12 cellular contexts compared by ENCODE assay signal in the genomic region with DNA sequence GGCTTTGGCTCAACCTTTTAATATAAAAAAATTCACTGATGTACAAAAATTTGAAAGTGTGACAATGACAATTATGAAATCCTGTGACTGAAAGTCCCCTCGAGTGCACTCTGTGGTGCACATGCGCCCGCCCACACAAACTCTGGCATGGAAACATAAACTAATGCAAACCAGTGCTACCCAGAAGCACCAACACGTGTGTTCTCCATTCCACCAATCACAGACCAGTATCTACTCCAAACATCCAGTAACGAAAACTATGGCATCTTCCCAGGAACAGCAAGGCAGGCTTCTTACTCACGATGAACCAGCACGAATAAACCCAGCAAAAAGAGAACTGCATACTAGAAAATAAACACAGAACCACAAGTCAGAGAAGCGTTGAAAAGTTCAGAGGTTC. TPM values are rescaled to one million over a fixed set of nuclear protein-coding genes. Genes with fewer than 3 reads are reported as not detected.
DNase-seq lines count a peak whose midpoint lies in the region; ATAC-seq and TF ChIP-seq lines count a peak whose summit lies in the region.
"Had no signal": no experiment of that assay in that cellular context is flagged by ENCODE, and none has a peak within 500 bp of the region (broad histone marks: within the 10 kb centered on the region; RNA-seq: fewer than 3 reads in every experiment).

No MANE protein-coding gene starts in this region.

- no peaks in the 10 kb centered on the region for H3K27me3 ChIP-seq in stomach

- peaks cover 2% of the 10 kb centered on the region for H3K4me1 Mint-ChIP-seq in activated naive CD4-positive, alpha-beta T cell treated with anti-CD3 and anti-CD28 coated beads, Interleukin-2, amount 10 ng/mL, durations not matched to agents 7 days and 5 days

- no peak for TF ChIP-seq EP300 in stomach (IDR thresholded peaks at IDR 0.05)

- TF ChIP-seq CTCF in GM10266 (IDR thresholded peaks at IDR 0.05; ENCODE audit: control insufficient read depth, insufficient read depth, low read depth, missing control alignments) (no peak), stomach (IDR thresholded peaks at IDR 0.05) (no peak)

- no peaks in the 10 kb centered on the region for H3K9me3 ChIP-seq in stomach
- H3K9me3 ChIP-seq: mucosa of descending colon had no signal

- no peak for ATAC-seq in GM19328 (IDR thresholded peaks at IDR 0.05; ENCODE audit: unreplicated experiment)
- ATAC-seq: mucosa of descending colon had no signal

- H3K27me3 Mint-ChIP-seq in activated naive CD4-positive, alpha-beta T cell treated with anti-CD3 and anti-CD28 coated beads, Interleukin-2, amount 10 ng/mL, durations not matched to agents 7 days and 5 days, result no peaks in the 10 kb centered on the region
- H3K27me3 Mint-ChIP-seq: CD8-positive, alpha-beta memory T cell had no signal

- no peak overlapping the region for H3K4me3 Mint-ChIP-seq in activated naive CD4-positive, alpha-beta T cell treated with anti-CD3 and anti-CD28 coated beads, Interleukin-2, amount 10 ng/mL, durations not matched to agents 7 days and 5 days
- H3K4me3 Mint-ChIP-seq: activated T-cell treated with anti-CD3 and anti-CD28 coated beads, Interleukin-2, amount 50 U/mL, for 4 hours; CD8-positive, alpha-beta memory T cell; T-helper 1 cell treated with Interleukin-12 subunit alpha and Interleukin-12 subunit beta and Interleukin-4 antibody, amounts not matched to agents 30 μg/mL and 1 μg/mL, for 36 hours had no signal

- no peak for TF ChIP-seq POLR2A in stomach (IDR thresholded peaks at IDR 0.05)

- peak; percentile 87 for DNase-seq in AG08395 (ENCODE audit: low spot score)
- DNase-seq in EH (ENCODE audit: low read depth), result peak; percentile 81
- no peak for DNase-seq in activated naive CD4-positive, alpha-beta T cell treated with anti-CD3 and anti-CD28 coated beads, Interleukin-2, amount 10 ng/mL, durations not matched to agents 7 days and 5 days
- DNase-seq in stimulated activated CD4-positive, alpha-beta T cell treated with anti-CD3 and anti-CD28 coated beads, Interleukin-15, amount 100 ng/mL, for 24 hours, result peak; percentile 69
- no peak for DNase-seq in retina
- no peak for DNase-seq in GM10266 (ENCODE audit: extremely low spot score)
- DNase-seq in stomach, result no peak
- DNase-seq: activated T-cell treated with anti-CD3 and anti-CD28 coated beads, Interleukin-2, amount 50 U/mL, for 4 hours; CD8-positive, alpha-beta memory T cell; mucosa of descending colon had no signal

- H3K4me1 ChIP-seq in stomach, result peaks cover 0 to 8% (median 0%) of the 10 kb centered on the region in 4 donors

- intact Hi-C loops in stomach (cut with DNase I; ENCODE audit: low total_unique reads), result no loop called here

- peaks cover 7 to 84% (median 82%) of the 10 kb centered on the region in 4 donors for H3K36me3 ChIP-seq in stomach

- no peak overlapping the region for H3K4me3 ChIP-seq in stomach
- H3K4me3 ChIP-seq: mucosa of descending colon had no signal

- no peaks in the 10 kb centered on the region for H3K9me3 Mint-ChIP-seq in activated naive CD4-positive, alpha-beta T cell treated with anti-CD3 and anti-CD28 coated beads, Interleukin-2, amount 10 ng/mL, durations not matched to agents 7 days and 5 days
- H3K9me3 Mint-ChIP-seq: activated T-cell treated with anti-CD3 and anti-CD28 coated beads, Interleukin-2, amount 50 U/mL, for 4 hours; CD8-positive, alpha-beta memory T cell; T-helper 1 cell treated with Interleukin-12 subunit alpha and Interleukin-12 subunit beta and Interleukin-4 antibody, amounts not matched to agents 30 μg/mL and 1 μg/mL, for 36 hours had no signal

- H3K27ac Mint-ChIP-seq in activated naive CD4-positive, alpha-beta T cell treated with anti-CD3 and anti-CD28 coated beads, Interleukin-2, amount 10 ng/mL, durations not matched to agents 7 days and 5 days, result peak overlapping the region; percentile 0
- H3K27ac Mint-ChIP-seq: T-helper 1 cell treated with Interleukin-12 subunit alpha and Interleukin-12 subunit beta and Interleukin-4 antibody, amounts not matched to agents 30 μg/mL and 1 μg/mL, for 36 hours had no signal

- H3K27ac ChIP-seq in stomach, result no peak overlapping the region

- 83 to 88% (median 86%) methylated on average over 8 of the region's 8 CpGs for WGBS in stomach, 5 donors

- CTCF ChIA-PET in activated naive CD4-positive, alpha-beta T cell treated with anti-CD3 and anti-CD28 coated beads, Interleukin-2, amount 10 ng/mL, durations not matched to agents 7 days and 5 days (lab: Charles Lee), result no interaction called here

- peaks cover 60% of the 10 kb centered on the region for H3K36me3 Mint-ChIP-seq in activated naive CD4-positive, alpha-beta T cell treated with anti-CD3 and anti-CD28 coated beads, Interleukin-2, amount 10 ng/mL, durations not matched to agents 7 days and 5 days

RNA-seq across cellular contexts. Expression of a gene that starts 11.7 kb away (rescaled TPM):
- total RNA-seq in stomach, result 1 to 10 TPM in 1 of 5 donors, not detected in 4; 2.0 TPM
- 1 to 10 TPM; 3.8 to 5.3 (median 4.1) TPM for polyA plus RNA-seq in stomach

RNA-seq across cellular contexts. Expression of a gene that starts 15.6 kb away (rescaled TPM):
- 10 to 100 TPM; 13.4 to 70.1 (median 37.5) TPM for total RNA-seq in stomach
- 10 to 100 TPM in 2 of 3 donors, 1 to 10 TPM in 1; 9.1 to 15.5 (median 15.4) TPM for polyA plus RNA-seq in stomach

RNA-seq across cellular contexts. Expression of a gene that starts 46.2 kb away (rescaled TPM):
- total RNA-seq in stomach, result 100 to 1,000 TPM in 1 of 5 donors, 10 to 100 TPM in 4; 24.3 to 181 (median 37.9) TPM
- 100 to 1,000 TPM; 108 to 186 (median 165) TPM for polyA plus RNA-seq in stomach

Comparison
In these comparisons a context has a peak if more than half of its experiments do, and no peak if none do; other contexts are left out.
1. DNase-seq: peak in AG08395 (single experiment), EH (single experiment) and stimulated activated CD4-positive, alpha-beta T cell treated with anti-CD3 and anti-CD28 coated beads, Interleukin-15, amount 100 ng/mL, for 24 hours (single experiment); none in activated naive CD4-positive, alpha-beta T cell treated with anti-CD3 and anti-CD28 coated beads, Interleukin-2, amount 10 ng/mL, durations not matched to agents 7 days and 5 days (single experiment), retina (single experiment), GM10266 (single experiment) and stomach (single experiment).